15 cellular contexts compared by ENCODE assay signal in the genomic region with DNA sequence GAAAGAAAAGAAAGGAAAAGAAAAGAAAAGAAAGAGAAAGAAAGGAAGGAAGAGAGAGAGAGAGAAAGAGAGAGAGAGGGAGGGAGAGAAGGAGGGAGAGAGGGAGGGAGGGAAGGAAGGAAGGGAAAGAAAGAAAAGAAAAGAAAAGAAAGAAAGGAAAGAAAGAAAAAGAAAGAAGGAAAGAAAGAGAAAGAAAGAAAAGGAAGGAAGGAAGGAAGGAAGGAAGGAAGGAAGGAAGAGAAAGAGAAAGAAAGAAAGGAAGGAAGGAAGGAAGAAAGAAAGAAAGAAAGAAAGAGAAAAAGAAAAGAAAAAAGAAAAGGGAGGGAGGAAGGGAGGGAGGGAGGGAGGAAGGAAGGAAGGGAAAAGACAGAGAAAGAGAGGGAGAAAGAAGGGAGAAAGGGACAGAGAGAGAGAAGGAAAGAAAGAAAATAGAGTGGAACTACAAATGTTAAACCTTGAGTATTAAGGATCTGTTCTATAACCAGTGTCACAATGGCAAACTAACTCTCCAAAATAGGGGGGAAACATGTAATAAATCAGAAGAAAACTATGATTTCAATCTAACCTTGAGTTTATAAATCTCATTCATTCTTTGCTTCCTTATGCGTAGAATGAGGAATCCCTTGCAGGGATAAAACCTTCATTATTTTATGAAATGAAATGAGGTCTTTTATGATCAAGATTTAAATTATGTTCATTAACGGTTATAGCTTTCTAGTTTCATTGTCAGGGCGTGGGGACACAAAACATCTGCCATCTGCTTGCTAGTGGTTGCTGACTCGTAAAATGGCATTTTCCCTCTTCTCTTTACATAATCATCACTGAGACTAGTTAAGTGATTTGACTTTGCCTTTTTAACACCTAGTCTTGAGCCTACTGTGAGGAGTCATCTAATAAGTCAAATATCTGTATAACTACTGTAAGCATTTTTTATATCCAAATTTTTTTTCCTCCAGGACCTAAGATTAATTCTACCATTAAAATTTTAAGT. TPM values are rescaled to one million over a fixed set of nuclear protein-coding genes. Genes with fewer than 3 reads are reported as not detected.
DNase-seq lines count a peak whose midpoint lies in the region; ATAC-seq, FAIRE-seq and TF ChIP-seq lines count a peak whose summit lies in the region.
"Had no signal": no experiment of that assay in that cellular context is flagged by ENCODE, and none has a peak within 500 bp of the region (broad histone marks: within the 10 kb centered on the region; RNA-seq: fewer than 3 reads in every experiment).

No MANE protein-coding gene starts in this region.

- no peaks in the 10 kb centered on the region for H3K36me3 Mint-ChIP-seq in activated CD8-positive, alpha-beta T cell treated with anti-CD3 and anti-CD28 coated beads for 36 hours (ENCODE audit: low read depth)
- H3K36me3 Mint-ChIP-seq in activated CD8-positive, alpha-beta T cell treated with anti-CD3 and anti-CD28 coated beads, Interleukin-2, amount 10 ng/mL, durations not matched to agents 7 days and 5 days (ENCODE audit: low read depth) = no peaks in the 10 kb centered on the region
- H3K36me3 Mint-ChIP-seq: naive B cell had no signal

- DNase-seq in activated CD8-positive, alpha-beta T cell treated with anti-CD3 and anti-CD28 coated beads for 36 hours = peak; percentile 37
- DNase-seq in activated CD8-positive, alpha-beta T cell treated with anti-CD3 and anti-CD28 coated beads, Interleukin-2, amount 10 ng/mL, durations not matched to agents 7 days and 5 days = no peak
- DNase-seq in M059J (ENCODE audit: low read depth) (peak; percentile 69), GM12878 (ENCODE audit: low read depth, low spot score) (no peak), renal cortical epithelial cell (ENCODE audit: low read depth) (peak; percentile 36), NCI-H2107 treated with DMSO at 0.1 percent for 48 hours (lab: John Stamatoyannopoulos, UW; ENCODE audit: unreplicated experiment) (no peak), NCI-H345 treated with DMSO at 0.1 percent for 48 hours (lab: John Stamatoyannopoulos, UW; ENCODE audit: unreplicated experiment) (no peak), cardiac septum (ENCODE audit: low spot score) (no peak)
- DNase-seq: activated effector memory CD4-positive, alpha-beta T cell treated with Interleukin-2 at 50 U/mL for 16 hours; cortex of kidney; KBM-7; naive B cell had no signal

- H3K4me3 Mint-ChIP-seq in activated CD8-positive, alpha-beta T cell treated with anti-CD3 and anti-CD28 coated beads for 36 hours = no peak overlapping the region
- no peak overlapping the region for H3K4me3 Mint-ChIP-seq in activated CD8-positive, alpha-beta T cell treated with anti-CD3 and anti-CD28 coated beads, Interleukin-2, amount 10 ng/mL, durations not matched to agents 7 days and 5 days
- H3K4me3 Mint-ChIP-seq: naive B cell; stimulated activated naive CD8-positive, alpha-beta T cell treated with anti-CD3 and anti-CD28 coated beads, Interleukin-15, Interleukin-2, amounts not matched to agents 100 ng/mL and 50 ng/mL, for 24 hours had no signal

- CTCF ChIA-PET in activated CD8-positive, alpha-beta T cell treated with anti-CD3 and anti-CD28 coated beads for 36 hours (lab: Charles Lee) = interaction anchor here (3.0 kb wide), 1 partner anchor 99 kb away, joined by 32 read pairs; no protein-coding TSS in a partner anchor
- CTCF ChIA-PET in activated CD8-positive, alpha-beta T cell treated with anti-CD3 and anti-CD28 coated beads, Interleukin-2, amount 10 ng/mL, durations not matched to agents 7 days and 5 days (lab: Charles Lee) = interaction anchor here (1.1 to 3.4 kb wide), 2 partner anchors 99 kb away, joined by 6 to 15 read pairs; no protein-coding TSS in a partner anchor
- CTCF ChIA-PET in GM12878 (lab: Yijun Ruan, JAX) = interaction anchor here (0.7 to 12.1 kb wide), 8 partner anchors 10 to 100 kb away, joined by 3 to 149 read pairs (median 9); a partner anchor contains a TSS

- FAIRE-seq in GM12878 (lab: Jason Lieb, UNC) = no peak
- FAIRE-seq: GM12892, TTC549 had no signal

- H3K27ac ChIP-seq in GM12878 (ENCODE audit: control insufficient read depth, insufficient read depth) = no peak overlapping the region

- no peak for TF ChIP-seq POLR2A in GM12878 (IDR thresholded peaks at IDR 0.05; ENCODE audit: low read depth, low read length)

- TF ChIP-seq EP300 in GM12878 (IDR thresholded peaks at IDR 0.05; ENCODE audit: borderline replicate concordance in 1 of 2, control insufficient read depth in 1 of 2, low read depth in 2 of 2, low read length in 2 of 2) = no peak

- no peak overlapping the region; the same call in 1 of the 2 replicates for H2AFZ ChIP-seq in GM12878 (ENCODE audit: control insufficient read depth, low read depth, low read length)

- no peak overlapping the region for H3K4me3 ChIP-seq in GM12878

- H3K4me1 Mint-ChIP-seq in activated CD8-positive, alpha-beta T cell treated with anti-CD3 and anti-CD28 coated beads for 36 hours (ENCODE audit: low read depth) = peaks cover 40% of the 10 kb centered on the region
- peaks cover 24% of the 10 kb centered on the region for H3K4me1 Mint-ChIP-seq in activated CD8-positive, alpha-beta T cell treated with anti-CD3 and anti-CD28 coated beads, Interleukin-2, amount 10 ng/mL, durations not matched to agents 7 days and 5 days (ENCODE audit: low read depth)

- no peaks in the 10 kb centered on the region for H3K27me3 ChIP-seq in GM12878 (replicated peaks in 1 of 2; ENCODE audit: control insufficient read depth in 2 of 2, insufficient read depth in 2 of 2, low read length in 1 of 2)

- no peak overlapping the region for H3K4me2 ChIP-seq in GM12878 (ENCODE audit: control insufficient read depth, insufficient read depth)

- no peaks in the 10 kb centered on the region for H4K20me1 ChIP-seq in GM12878 (ENCODE audit: control insufficient read depth, insufficient read depth)

- no peaks in the 10 kb centered on the region for H3K9me3 Mint-ChIP-seq in activated CD8-positive, alpha-beta T cell treated with anti-CD3 and anti-CD28 coated beads for 36 hours
- no peaks in the 10 kb centered on the region for H3K9me3 Mint-ChIP-seq in activated CD8-positive, alpha-beta T cell treated with anti-CD3 and anti-CD28 coated beads, Interleukin-2, amount 10 ng/mL, durations not matched to agents 7 days and 5 days (ENCODE audit: insufficient read depth)
- H3K9me3 Mint-ChIP-seq: naive B cell; stimulated activated naive CD8-positive, alpha-beta T cell treated with anti-CD3 and anti-CD28 coated beads, Interleukin-15, Interleukin-2, amounts not matched to agents 100 ng/mL and 50 ng/mL, for 24 hours had no signal

- WGBS in GM12878 (ENCODE audit: insufficient coverage, insufficient replicate concordance, low lambda C conversion rate, missing lambda C conversion rate) = 25% methylated on average over 4 of the region's 4 CpGs

- H3K4me1 ChIP-seq in GM12878 (ENCODE audit: control insufficient read depth, insufficient read depth, low read length) = no peaks in the 10 kb centered on the region

- no TSS peak for BruUV-seq in GM12878 (replicated peaks; lab: Mats Ljungman, UMichigan)

- no peaks in the 10 kb centered on the region for H3K79me2 ChIP-seq in GM12878 (ENCODE audit: control insufficient read depth, insufficient read depth, low read length)

- SMC1A ChIA-PET in GM12878 (lab: Charles Lee; ENCODE audit: uncharacterized antibody, unreplicated experiment) = interaction anchor here (0.6 to 14.0 kb wide), 13 partner anchors 11 to 99 kb away, joined by 3 to 187 read pairs (median 9); no protein-coding TSS in a partner anchor

- POLR2A ChIA-PET in activated CD8-positive, alpha-beta T cell treated with anti-CD3 and anti-CD28 coated beads for 36 hours (lab: Charles Lee) = no interaction called here
- POLR2A ChIA-PET in activated CD8-positive, alpha-beta T cell treated with anti-CD3 and anti-CD28 coated beads, Interleukin-2, amount 10 ng/mL, durations not matched to agents 7 days and 5 days (lab: Charles Lee) = interaction anchor here (1.4 kb wide), 1 partner anchor 41 kb away, joined by 4 read pairs; a partner anchor contains a TSS
- POLR2A ChIA-PET in GM12878 (lab: Charles Lee) = interaction anchor here (0.6 to 1.4 kb wide), 3 partner anchors 31 to 898 kb away, joined by 3 to 5 read pairs (median 4); no protein-coding TSS in a partner anchor

- in situ Hi-C loops in GM12878 (cut with MboI) = no loop called here

- H3K36me3 ChIP-seq in GM12878 (ENCODE audit: control insufficient read depth in 2 of 2, insufficient read depth in 2 of 2, low read length in 1 of 2) = no peaks in the 10 kb centered on the region

- intact Hi-C loops in activated CD8-positive, alpha-beta T cell treated with anti-CD3 and anti-CD28 coated beads for 36 hours (cut with micrococcal nuclease) = loop anchor here (5.0 kb wide), 1 partner anchor 40 kb away; a partner anchor contains a TSS
- intact Hi-C loops in GM12878 (cut with micrococcal nuclease; ENCODE audit: unreplicated experiment) = no loop called here
- intact Hi-C loops in cardiac septum (cut with DNase I) = no loop called here

- TF ChIP-seq RAD21 in GM12878 (IDR thresholded peaks at IDR 0.05; ENCODE audit: insufficient read depth, low read depth, low read length) = no peak

- TF ChIP-seq CTCF in activated CD8-positive, alpha-beta T cell treated with anti-CD3 and anti-CD28 coated beads for 36 hours (IDR thresholded peaks at IDR 0.05) = no peak
- no peak for TF ChIP-seq CTCF in GM12878 (IDR thresholded peaks at IDR 0.05 in 2 of 3, conservative IDR thresholded peaks at IDR 0.05 in 1 of 3; ENCODE audit: control insufficient read depth in 2 of 3, extremely low read depth in 1 of 3, insufficient read depth in 1 of 3, low read depth in 3 of 3, low read length in 3 of 3)

- H3K27me3 Mint-ChIP-seq in activated CD8-positive, alpha-beta T cell treated with anti-CD3 and anti-CD28 coated beads for 36 hours = no peaks in the 10 kb centered on the region
- peaks cover 2% of the 10 kb centered on the region for H3K27me3 Mint-ChIP-seq in activated CD8-positive, alpha-beta T cell treated with anti-CD3 and anti-CD28 coated beads, Interleukin-2, amount 10 ng/mL, durations not matched to agents 7 days and 5 days (ENCODE audit: low read depth)

- H3K27ac Mint-ChIP-seq in activated CD8-positive, alpha-beta T cell treated with anti-CD3 and anti-CD28 coated beads for 36 hours = no peak overlapping the region
- no peak overlapping the region for H3K27ac Mint-ChIP-seq in activated CD8-positive, alpha-beta T cell treated with anti-CD3 and anti-CD28 coated beads, Interleukin-2, amount 10 ng/mL, durations not matched to agents 7 days and 5 days

- peak; percentile 48 for ATAC-seq in activated CD8-positive, alpha-beta T cell treated with anti-CD3 and anti-CD28 coated beads for 36 hours
- no peak for ATAC-seq in activated CD8-positive, alpha-beta T cell treated with anti-CD3 and anti-CD28 coated beads, Interleukin-2, amount 10 ng/mL, durations not matched to agents 7 days and 5 days
- ATAC-seq in GM12878 = peak; percentile 55

- no peaks in the 10 kb centered on the region for H3K9me3 ChIP-seq in GM12878 (replicated peaks; ENCODE audit: control insufficient read depth, insufficient read depth, low read length)

- RAD21 ChIA-PET in GM12878 (lab: Charles Lee; ENCODE audit: unreplicated experiment) = interaction anchor here (0.6 to 4.8 kb wide), 10 partner anchors 18 to 99 kb away, joined by 3 to 41 read pairs (median 9); a partner anchor contains a TSS

- no peak overlapping the region for H3K9ac ChIP-seq in GM12878 (ENCODE audit: control insufficient read depth, insufficient read depth, low read length)

RNA-seq across cellular contexts. Expression of a gene that starts 40.7 kb away (rescaled TPM):
- 100 to 1,000 TPM; 115 to 117 TPM for total RNA-seq in activated CD8-positive, alpha-beta T cell treated with anti-CD3 and anti-CD28 coated beads for 36 hours
- 100 to 1,000 TPM; 104 to 106 TPM for total RNA-seq in activated CD8-positive, alpha-beta T cell treated with anti-CD3 and anti-CD28 coated beads, Interleukin-2, amount 10 ng/mL, durations not matched to agents 7 days and 5 days
- 201 and 202 TPM in 2 replicates for total RNA-seq in M059J (2014; rRNA removed; shearing (Covaris generic))
- total RNA-seq in GM12878 (2013; cell fraction: nucleolus; rRNA removed) = 48.5 and 52.7 TPM in 2 replicates
- total RNA-seq in GM12878 (2014; rRNA removed) = 36.1 and 37.4 TPM in 2 replicates
- total RNA-seq in GM12878 (2014; rRNA removed; fragmentation: Illumina TruSeq; extraction: Trizol) = 98.9 and 101 TPM in 2 replicates
- total RNA-seq in GM12878 (2021) = 108 and 116 TPM in 2 replicates
- 38.4 TPM for polyA plus RNA-seq in GM12878 (2011; ENCODE audit: low read depth)
- 241 and 256 TPM in 2 replicates for polyA plus RNA-seq in GM12878 (2011; rRNA removed)
- 195 and 228 TPM in 2 replicates for polyA plus RNA-seq in GM12878 (2011; cell fraction: cytosol; rRNA removed)
- 62.2 and 64.1 TPM in 2 replicates for polyA plus RNA-seq in GM12878 (2011; cell fraction: nucleus; rRNA removed)
- 58.1 and 60.0 TPM in 2 replicates for polyA plus RNA-seq in GM12878 (2012)
- 143 and 150 TPM in 2 replicates for polyA plus RNA-seq in GM12878 (2014; fragmentation: Illumina TruSeq; extraction: Trizol)
- polyA plus RNA-seq in GM12878 (2014; fragmentation: Nextera tagmentation; extraction: Ambion mirVana) = 10 to 100 TPM; 24.1 to 26.4 TPM
- polyA plus RNA-seq in GM12878 (2014; rRNA removed) = 73.1 and 73.5 TPM in 2 replicates
- polyA plus RNA-seq in GM12878 (2016; fragmentation: Nextera tagmentation; extraction: Ambion mirVana) = 10 to 100 TPM; 10.3 to 10.5 TPM
- polyA minus RNA-seq in GM12878 (2011; rRNA and poly(A)+ RNA removed) = 209 and 261 TPM in 2 replicates
- polyA minus RNA-seq in GM12878 (2011; cell fraction: cytosol; rRNA and poly(A)+ RNA removed) = 141 and 153 TPM in 2 replicates
- polyA minus RNA-seq in GM12878 (2011; cell fraction: nucleus; rRNA and poly(A)+ RNA removed) = 34.8 and 64.1 TPM in 2 replicates
- 90.6 and 140 TPM in 2 replicates for total RNA-seq in renal cortical epithelial cell
- 103 TPM for total RNA-seq in cardiac septum

Comparison
In these comparisons a context has a peak if more than half of its experiments do, and no peak if none do; other contexts are left out.
1. DNase-seq: peak in activated CD8-positive, alpha-beta T cell treated with anti-CD3 and anti-CD28 coated beads for 36 hours (single experiment), M059J (single experiment) and renal cortical epithelial cell (single experiment); none in activated CD8-positive, alpha-beta T cell treated with anti-CD3 and anti-CD28 coated beads, Interleukin-2, amount 10 ng/mL, durations not matched to agents 7 days and 5 days (single experiment), GM12878 (single experiment), NCI-H2107 treated with DMSO at 0.1 percent for 48 hours (single experiment), NCI-H345 treated with DMSO at 0.1 percent for 48 hours (single experiment) and cardiac septum (single experiment).